14 cellular contexts compared by ENCODE assay signal in the genomic region with DNA sequence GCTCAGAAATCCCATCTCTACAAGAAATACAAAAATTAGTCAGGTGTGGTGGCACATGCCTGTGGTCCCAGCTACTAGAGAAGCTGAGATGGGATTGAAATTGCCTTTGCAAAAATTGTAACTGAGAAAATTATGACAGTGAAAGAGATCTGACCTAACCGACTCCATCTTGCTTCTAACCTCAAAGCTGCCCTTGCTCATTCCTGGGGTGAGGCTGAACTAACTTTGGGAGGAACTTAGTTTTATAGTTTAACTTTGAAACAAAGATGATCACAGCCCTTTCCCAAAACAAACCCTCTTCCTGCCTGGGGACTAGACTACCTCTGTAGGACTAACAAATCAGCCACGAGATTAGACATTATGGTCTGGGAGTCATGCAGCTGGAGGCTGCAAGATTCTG. TPM values are rescaled to one million over a fixed set of nuclear protein-coding genes. Genes with fewer than 3 reads are reported as not detected.
DNase-seq lines count a peak whose midpoint lies in the region; ATAC-seq and TF ChIP-seq lines count a peak whose summit lies in the region.
"Had no signal": no experiment of that assay in that cellular context is flagged by ENCODE, and none has a peak within 500 bp of the region (broad histone marks: within the 10 kb centered on the region; RNA-seq: fewer than 3 reads in every experiment).

No MANE protein-coding gene starts in this region.

- H3K27me3 ChIP-seq in GM23338 (ENCODE audit: insufficient read depth) (no peaks in the 10 kb centered on the region), PC-3 (ENCODE audit: low read length) (no peaks in the 10 kb centered on the region)

- peaks cover 6% of the 10 kb centered on the region for H3K27me3 Mint-ChIP-seq in GM23338 (ENCODE audit: insufficient read depth, low read depth, poor library complexity)

- H3K4me2 ChIP-seq in GM23338 = no peak overlapping the region
- no peak overlapping the region for H3K4me2 ChIP-seq in PC-3 (ENCODE audit: low read length)

- TF ChIP-seq CTCF in GM23338 (conservative IDR thresholded peaks at IDR 0.05; ENCODE audit: low read depth in 2 of 2) = no peak
- TF ChIP-seq CTCF in fibroblast of villous mesenchyme (IDR thresholded peaks at IDR 0.05; ENCODE audit: insufficient read depth, low read depth, low read length) = no peak
- TF ChIP-seq CTCF in PC-3 (conservative IDR thresholded peaks at IDR 0.05; ENCODE audit: low read depth, low read length) = no peak

- H4K20me1 ChIP-seq in GM23338 (replicated peaks; ENCODE audit: insufficient read depth) = no peaks in the 10 kb centered on the region
- no peaks in the 10 kb centered on the region for H4K20me1 ChIP-seq in PC-3 (ENCODE audit: low read length)

- H3K4me1 ChIP-seq in GM23338 (ENCODE audit: insufficient read depth) (peaks cover 8% of the 10 kb centered on the region; the same call in 1 of the 2 replicates), PC-3 (ENCODE audit: insufficient read depth, low read length) (no peaks in the 10 kb centered on the region)
- H3K4me1 ChIP-seq: Caco-2 had no signal

- no peaks in the 10 kb centered on the region for H3K79me2 ChIP-seq in GM23338 (replicated peaks; ENCODE audit: insufficient read depth)
- H3K79me2 ChIP-seq in PC-3 (ENCODE audit: low read length) = no peaks in the 10 kb centered on the region

- H3K4me3 ChIP-seq in GM23338 (no peak overlapping the region), fibroblast of villous mesenchyme (ENCODE audit: low read depth, low read length) (no peak overlapping the region), PC-3 (ENCODE audit: low read length) (no peak overlapping the region)

- intact Hi-C loops in PC-3 (cut with micrococcal nuclease) = no loop called here

- H2AFZ ChIP-seq in GM23338 (peak overlapping the region; percentile 63), PC-3 (ENCODE audit: low read length) (no peak overlapping the region)

- no peaks in the 10 kb centered on the region for H3F3A ChIP-seq in GM23338 (replicated peaks; ENCODE audit: low read depth)
- H3F3A ChIP-seq in PC-3 (ENCODE audit: low read length, unreplicated experiment) = no peaks in the 10 kb centered on the region

- no peak overlapping the region for H3K9ac ChIP-seq in PC-3 (ENCODE audit: low read length)

- peaks cover 11% of the 10 kb centered on the region for H3K4me1 Mint-ChIP-seq in GM23338

- no TSS peak for BruUV-seq in PC-3 (replicated peaks; lab: Mats Ljungman, UMichigan)

- H3K4me3 Mint-ChIP-seq in GM23338 = no peak overlapping the region
- H3K4me3 Mint-ChIP-seq: CD4-positive, alpha-beta T cell had no signal

- DNase-seq in GM23338 (ENCODE audit: low spot score) = no peak
- DNase-seq in MV-4-11 (lab: John Stamatoyannopoulos, UW) = peak; percentile 55
- peak; percentile 2 for DNase-seq in fibroblast of villous mesenchyme (ENCODE audit: low read depth)
- DNase-seq in PC-3 = no peak
- no peak for DNase-seq in NCI-H1417 (lab: John Stamatoyannopoulos, UW)
- DNase-seq in middle frontal gyrus (ENCODE audit: extremely low spot score, low spot score) = no peak
- DNase-seq in NCI-H774 (lab: John Stamatoyannopoulos, UW) = no peak
- DNase-seq: AML-193; Caco-2; CD4-positive, alpha-beta T cell; GDM1; GOT3; H7 had no signal

- no peak overlapping the region for H3K27ac Mint-ChIP-seq in GM23338
- H3K27ac Mint-ChIP-seq: CD4-positive, alpha-beta T cell had no signal

- no peaks in the 10 kb centered on the region for H3K36me3 Mint-ChIP-seq in GM23338 (ENCODE audit: low read depth)

- no peak for ATAC-seq in GM23338
- ATAC-seq in PC-3 = no peak

- H3K9me2 ChIP-seq in GM23338 (ENCODE audit: insufficient read depth) = no peaks in the 10 kb centered on the region
- H3K9me2 ChIP-seq in PC-3 (replicated peaks; ENCODE audit: low read length) = no peaks in the 10 kb centered on the region

- H3K36me3 ChIP-seq in GM23338 (ENCODE audit: insufficient read depth) (no peaks in the 10 kb centered on the region), PC-3 (ENCODE audit: low read depth, low read length) (no peaks in the 10 kb centered on the region)

- POLR2A ChIA-PET in PC-3 (lab: Charles Lee; ENCODE audit: unreplicated experiment) = no interaction called here

- CTCF ChIA-PET in PC-3 (lab: Charles Lee) = no interaction called here

- H3K9me3 ChIP-seq in PC-3 (ENCODE audit: low read length) = no peaks in the 10 kb centered on the region
- H3K9me3 ChIP-seq: Caco-2 had no signal

- H3K9me3 Mint-ChIP-seq in GM23338 = no peaks in the 10 kb centered on the region
- H3K9me3 Mint-ChIP-seq: CD4-positive, alpha-beta T cell had no signal

- H3K27ac ChIP-seq in GM23338 (ENCODE audit: low read depth) (no peak overlapping the region), PC-3 (ENCODE audit: low read length) (no peak overlapping the region)
- H3K27ac ChIP-seq: C4-2B had no signal

TF ChIP-seq in GM23338, 12 proteins besides CTCF, POLR2A, EP300 and RAD21 (continues in another document):
- no peak for TF ChIP-seq CREB1 (CRISPR knock-in tag; IDR thresholded peaks at IDR 0.05; ENCODE audit: low read depth)
- TF ChIP-seq NANOG (IDR thresholded peaks at IDR 0.05; ENCODE audit: borderline replicate concordance) = no peak
- TF ChIP-seq, protein P1, sequence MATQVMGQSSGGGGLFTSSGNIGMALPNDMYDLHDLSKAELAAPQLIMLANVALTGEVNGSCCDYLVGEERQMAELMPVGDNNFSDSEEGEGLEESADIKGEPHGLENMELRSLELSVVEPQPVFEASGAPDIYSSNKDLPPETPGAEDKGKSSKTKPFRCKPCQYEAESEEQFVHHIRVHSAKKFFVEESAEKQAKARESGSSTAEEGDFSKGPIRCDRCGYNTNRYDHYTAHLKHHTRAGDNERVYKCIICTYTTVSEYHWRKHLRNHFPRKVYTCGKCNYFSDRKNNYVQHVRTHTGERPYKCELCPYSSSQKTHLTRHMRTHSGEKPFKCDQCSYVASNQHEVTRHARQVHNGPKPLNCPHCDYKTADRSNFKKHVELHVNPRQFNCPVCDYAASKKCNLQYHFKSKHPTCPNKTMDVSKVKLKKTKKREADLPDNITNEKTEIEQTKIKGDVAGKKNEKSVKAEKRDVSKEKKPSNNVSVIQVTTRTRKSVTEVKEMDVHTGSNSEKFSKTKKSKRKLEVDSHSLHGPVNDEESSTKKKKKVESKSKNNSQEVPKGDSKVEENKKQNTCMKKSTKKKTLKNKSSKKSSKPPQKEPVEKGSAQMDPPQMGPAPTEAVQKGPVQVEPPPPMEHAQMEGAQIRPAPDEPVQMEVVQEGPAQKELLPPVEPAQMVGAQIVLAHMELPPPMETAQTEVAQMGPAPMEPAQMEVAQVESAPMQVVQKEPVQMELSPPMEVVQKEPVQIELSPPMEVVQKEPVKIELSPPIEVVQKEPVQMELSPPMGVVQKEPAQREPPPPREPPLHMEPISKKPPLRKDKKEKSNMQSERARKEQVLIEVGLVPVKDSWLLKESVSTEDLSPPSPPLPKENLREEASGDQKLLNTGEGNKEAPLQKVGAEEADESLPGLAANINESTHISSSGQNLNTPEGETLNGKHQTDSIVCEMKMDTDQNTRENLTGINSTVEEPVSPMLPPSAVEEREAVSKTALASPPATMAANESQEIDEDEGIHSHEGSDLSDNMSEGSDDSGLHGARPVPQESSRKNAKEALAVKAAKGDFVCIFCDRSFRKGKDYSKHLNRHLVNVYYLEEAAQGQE (IDR thresholded peaks at IDR 0.05; ENCODE audit: unreplicated experiment) = no peak

RNA-seq across cellular contexts. Expression of a gene that starts 33.8 kb away (rescaled TPM):
- total RNA-seq in GM23338 (2014; rRNA removed; shearing (Covaris generic)) = 3.6 and 4.4 TPM in 2 replicates
- 2.4 and 2.6 TPM in 2 replicates for polyA plus RNA-seq in GM23338 (2016; fragmentation: Nextera tagmentation; extraction: Ambion mirVana)
- 1.9 and 5.2 TPM in 2 replicates for total RNA-seq in fibroblast of villous mesenchyme
- total RNA-seq in PC-3 (2014; rRNA removed) = 0.46 and 0.95 TPM in 2 replicates

Comparison
In these comparisons a context has a peak if more than half of its experiments do, and no peak if none do; other contexts are left out.
1. DNase-seq: peak in MV-4-11 (single experiment) and fibroblast of villous mesenchyme (single experiment); none in GM23338 (single experiment), PC-3 (single experiment), NCI-H1417 (0 of 3), middle frontal gyrus (single experiment) and NCI-H774 (single experiment).